In genomic region chr2:112150447-112150846, GRCh38 we compare ENCODE assay signal across 10 cellular contexts. TPM values are rescaled to one million over a fixed set of nuclear protein-coding genes. Genes with fewer than 3 reads are reported as not detected.
DNase-seq lines count a peak whose midpoint lies in the region; ATAC-seq and TF ChIP-seq lines count a peak whose summit lies in the region.
"Had no signal": no experiment of that assay in that cellular context is flagged by ENCODE, and none has a peak within 500 bp of the region (broad histone marks: within the 10 kb centered on the region; RNA-seq: fewer than 3 reads in every experiment).

No MANE protein-coding gene starts in this region.

- H3K4me3 ChIP-seq in H7 (ENCODE audit: insufficient read depth, low read depth, low read length) (no peak overlapping the region), skin epidermis (no peak overlapping the region)
- H3K4me3 ChIP-seq: ascending aorta had no signal

- DNase-seq in H7, result peak; percentile 10
- DNase-seq in amniotic epithelial cell (ENCODE audit: low read depth), result peak; percentile 97
- no peak for DNase-seq in left ventricle myocardium superior
- no peak for DNase-seq in NCI-H2171 treated with DMSO at 0.1 percent for 48 hours (lab: John Stamatoyannopoulos, UW)
- no peak for DNase-seq in NCI-H510A (lab: John Stamatoyannopoulos, UW)
- DNase-seq in GM10266 (ENCODE audit: extremely low spot score), result no peak
- DNase-seq: left cardiac atrium had no signal

- TF ChIP-seq CTCF in GM10266 (IDR thresholded peaks at IDR 0.05; ENCODE audit: control insufficient read depth, insufficient read depth, low read depth, missing control alignments), result no peak

- ATAC-seq in left ventricle myocardium superior (peak; percentile 71), HG03354 (IDR thresholded peaks at IDR 0.05; ENCODE audit: poor library complexity, severe bottlenecking, unreplicated experiment) (no peak)

- no peaks in the 10 kb centered on the region for H3K36me3 ChIP-seq in H7 (replicated peaks; ENCODE audit: control insufficient read depth, insufficient read depth, low read length)
- H3K36me3 ChIP-seq: ascending aorta had no signal

- peak overlapping the region in 11 of 21 experiments; percentile 14 to 85 (median 52) for H3K27ac ChIP-seq in skin epidermis

- intact Hi-C loops in left ventricle myocardium superior (cut with micrococcal nuclease), result no loop called here

- no peaks in the 10 kb centered on the region for H3K27me3 ChIP-seq in H7 (ENCODE audit: control insufficient read depth, insufficient read depth, low read length)
- H3K27me3 ChIP-seq: ascending aorta had no signal

RNA-seq across cellular contexts. Expression of gene FBLN7, which starts 12.3 kb away (rescaled TPM):
- total RNA-seq in H7 (2014; rRNA removed; shearing (Covaris generic)), result 0.04 and 0.38 TPM in 2 replicates
- 0.32 TPM for total RNA-seq in left ventricle myocardium superior

Comparison
In these comparisons a context has a peak if more than half of its experiments do, and no peak if none do; other contexts are left out.
1. DNase-seq: peak in H7 (single experiment) and amniotic epithelial cell (single experiment); none in left ventricle myocardium superior (single experiment), NCI-H2171 treated with DMSO at 0.1 percent for 48 hours (single experiment), NCI-H510A (single experiment) and GM10266 (single experiment).